17 cellular contexts compared by ENCODE assay signal in the genomic region with DNA sequence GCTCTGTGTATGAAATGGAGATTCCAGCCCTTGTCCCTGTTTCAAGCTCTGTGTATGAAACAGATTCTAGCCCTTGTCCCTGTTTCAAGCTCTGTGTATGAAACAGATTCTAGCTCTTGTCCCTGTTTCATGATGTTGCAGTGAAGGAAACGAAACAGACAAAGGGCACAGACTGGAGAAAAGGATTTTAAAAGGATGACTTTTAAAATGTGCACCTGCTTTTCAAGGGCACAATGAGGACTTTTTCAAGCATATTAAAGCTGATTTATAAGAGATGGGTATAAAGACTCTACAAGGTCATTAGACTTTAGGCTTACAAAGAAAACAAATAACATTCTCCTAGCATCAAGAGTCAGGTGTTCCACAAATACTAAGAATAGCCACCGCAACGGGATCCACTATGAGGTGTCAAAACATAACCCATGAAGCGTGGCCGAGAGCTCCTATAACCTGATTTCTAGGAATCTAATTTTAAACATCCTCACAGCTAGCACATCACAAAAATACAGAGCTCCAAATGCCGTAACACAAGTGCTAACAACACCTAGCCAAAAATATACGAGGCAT. TPM values are rescaled to one million over a fixed set of nuclear protein-coding genes. Genes with fewer than 3 reads are reported as not detected.
A peak's percentile ranks its signal among the peaks of the same experiment; 100 is the strongest.
DNase-seq lines count a peak whose midpoint lies in the region; ATAC-seq, FAIRE-seq and TF ChIP-seq lines count a peak whose summit lies in the region.
"Had no signal": no experiment of that assay in that cellular context is flagged by ENCODE, and none has a peak within 500 bp of the region (broad histone marks: within the 10 kb centered on the region; RNA-seq: fewer than 3 reads in every experiment).

No MANE protein-coding gene starts in this region.

- no peaks in the 10 kb centered on the region for H3K79me2 ChIP-seq in Karpas-422 (ENCODE audit: low read length)

- H3K36me3 ChIP-seq in IMR-90 (ENCODE audit: control insufficient read depth, insufficient read depth, low read length) (no peaks in the 10 kb centered on the region), brain microvascular endothelial cell (replicated peaks) (no peaks in the 10 kb centered on the region), small intestine (ENCODE audit: control insufficient read depth in 2 of 2, insufficient read depth in 2 of 2, low read length in 2 of 2) (no peaks in the 10 kb centered on the region), HAP-1 (replicated peaks) (no peaks in the 10 kb centered on the region), Karpas-422 (ENCODE audit: insufficient read depth, low read length) (no peaks in the 10 kb centered on the region)

- H3K14ac ChIP-seq in IMR-90 (replicated peaks; ENCODE audit: low read depth, low read length): peak overlapping the region; percentile 46; the same call in 1 of the 2 replicates

- H2BK5ac ChIP-seq in IMR-90 (ENCODE audit: low read depth, low read length, poor library complexity, severe bottlenecking): no peak overlapping the region

- H2AFZ ChIP-seq in IMR-90 (replicated peaks; ENCODE audit: low read length, poor library complexity): no peak overlapping the region
- no peak overlapping the region for H2AFZ ChIP-seq in Karpas-422 (ENCODE audit: low read length)

- WGBS in IMR-90 (ENCODE audit: extremely low coverage in 2 of 2, insufficient read length in 1 of 2), 2 experiments: 80% methylated on average over 2 of the region's 7 CpGs; no CpG with 5 or more reads in 1 of the 2 experiments
- WGBS in small intestine, 3 donors: 44 to 65% (median 54%) methylated on average over 7 of the region's 7 CpGs

- H3K18ac ChIP-seq in IMR-90 (ENCODE audit: low read depth, low read length): peak overlapping the region; percentile 16; the same call in 1 of the 2 replicates

- H3K9ac ChIP-seq in IMR-90 (ENCODE audit: low read depth, low read length) (no peak overlapping the region), Karpas-422 (ENCODE audit: low read length) (no peak overlapping the region)

- H3K27me3 ChIP-seq in IMR-90 (ENCODE audit: control insufficient read depth, insufficient read depth, low read length): no peaks in the 10 kb centered on the region
- H3K27me3 ChIP-seq in brain microvascular endothelial cell (replicated peaks): no peaks in the 10 kb centered on the region
- H3K27me3 ChIP-seq in small intestine (ENCODE audit: control insufficient read depth in 2 of 2, insufficient read depth in 2 of 2, low read length in 2 of 2): no peaks in the 10 kb centered on the region
- H3K27me3 ChIP-seq in foreskin keratinocyte: no peaks in the 10 kb centered on the region
- H3K27me3 ChIP-seq in HAP-1 (ENCODE audit: low read depth): no peaks in the 10 kb centered on the region
- H3K27me3 ChIP-seq in Karpas-422 (ENCODE audit: low read length): no peaks in the 10 kb centered on the region

- H4K20me1 ChIP-seq in IMR-90 (ENCODE audit: insufficient read depth, low read length): peaks cover 69% of the 10 kb centered on the region
- H4K20me1 ChIP-seq in Karpas-422 (ENCODE audit: insufficient read depth, low read depth, low read length): no peaks in the 10 kb centered on the region

- no peak for DNase-seq in IMR-90
- DNase-seq in brain microvascular endothelial cell: no peak
- peak; percentile 50 for DNase-seq in kidney tubule cell (ENCODE audit: low spot score)
- peak; percentile 13 for DNase-seq in small intestine
- no peak for DNase-seq in foreskin keratinocyte
- no peak for DNase-seq in T-helper 2 cell
- DNase-seq in HAP-1 (ENCODE audit: low spot score in 2 of 2): no peak
- no peak for DNase-seq in Karpas-422
- DNase-seq: activated CD4-positive, alpha-beta T cell treated with anti-CD3 and anti-CD28 coated beads for 36 hours; activated naive CD4-positive, alpha-beta T cell treated with Interleukin-2 at 50 U/mL for 16 hours; CD4-positive, alpha-beta memory T cell; KBM-7; NCI-H526; stimulated activated CD4-positive, alpha-beta T cell treated with anti-CD3 and anti-CD28 coated beads, Interleukin-1b, Interleukin-23, amount 100 ng/mL, for 48 hours; stimulated activated naive CD8-positive, alpha-beta T cell treated with anti-CD3 and anti-CD28 coated beads, Interleukin-15, amount 100 ng/mL, for 72 hours had no signal

- H2BK15ac ChIP-seq in IMR-90 (ENCODE audit: low read depth, low read length): no peak overlapping the region

- in situ Hi-C loops in IMR-90 (cut with MboI; ENCODE audit: low sequenced_read_pairs): no loop called here
- in situ Hi-C loops in brain microvascular endothelial cell (cut with HindIII; ENCODE audit: low pct_ligation_motif_present, low sequenced_read_pairs): no loop called here
- in situ Hi-C loops in HAP-1 (cut with MboI; ENCODE audit: low sequenced_read_pairs): no loop called here

- H2AK5ac ChIP-seq in IMR-90 (ENCODE audit: low read depth, low read length): no peak overlapping the region

- H3K79me1 ChIP-seq in IMR-90 (ENCODE audit: low read depth in 1 of 2, low read length in 2 of 2): peaks cover 27 to 73% of the 10 kb centered on the region in 2 experiments

- H2AK9ac ChIP-seq in IMR-90 (replicated peaks; ENCODE audit: low read depth, low read length, poor library complexity): no peak overlapping the region

- no peak overlapping the region for H4K91ac ChIP-seq in IMR-90 (ENCODE audit: insufficient read depth, low read depth, low read length)

- peak overlapping the region; percentile 74 for H3K23ac ChIP-seq in IMR-90 (ENCODE audit: low read depth, low read length)

- FAIRE-seq in small intestine (lab: Jason Lieb, UNC): no peak

- dilution Hi-C loops in IMR-90 (cut with HindIII; ENCODE audit: low sequenced_read_pairs, unreplicated experiment): no loop called here

- TF ChIP-seq CTCF in IMR-90 (conservative IDR thresholded peaks at IDR 0.05; ENCODE audit: low read depth, low read length): no peak
- no peak for TF ChIP-seq CTCF in brain microvascular endothelial cell (IDR thresholded peaks at IDR 0.05; ENCODE audit: low read depth, low read length, missing control alignments)
- no peak for TF ChIP-seq CTCF in foreskin keratinocyte (conservative IDR thresholded peaks at IDR 0.05)

- H3K4me2 ChIP-seq in IMR-90 (ENCODE audit: low read depth, low read length) (peak overlapping the region; percentile 72; the same call in 1 of the 2 replicates), Karpas-422 (ENCODE audit: low read depth, low read length, poor library complexity, severe bottlenecking) (no peak overlapping the region)

- no peak overlapping the region for H2BK20ac ChIP-seq in IMR-90 (ENCODE audit: low read depth, low read length)

- H3K27ac ChIP-seq in IMR-90 (ENCODE audit: insufficient read depth, low read length) (no peak overlapping the region), brain microvascular endothelial cell (peak overlapping the region; percentile 91), small intestine (ENCODE audit: low read depth in 1 of 2, low read length in 1 of 2) (peak overlapping the region; percentile 53 to 86), foreskin keratinocyte (no peak overlapping the region), Karpas-422 (ENCODE audit: low read length) (no peak overlapping the region)

- H4K8ac ChIP-seq in IMR-90 (ENCODE audit: low read depth in 2 of 2, low read length in 2 of 2): no peak overlapping the region

- H3K4me1 ChIP-seq in IMR-90 (ENCODE audit: control insufficient read depth, insufficient read depth, low read length) (peaks cover 15% of the 10 kb centered on the region), small intestine (ENCODE audit: control insufficient read depth in 2 of 2, insufficient read depth in 1 of 2, low read depth in 1 of 2, low read length in 1 of 2) (peaks cover 3 to 12% of the 10 kb centered on the region in 2 donors), foreskin keratinocyte (no peaks in the 10 kb centered on the region), HAP-1 (peaks cover 11% of the 10 kb centered on the region; the same call in 1 of the 2 replicates), Karpas-422 (ENCODE audit: low read length) (no peaks in the 10 kb centered on the region)

- CTCF ChIA-PET in IMR-90 (lab: Yijun Ruan, JAX): interaction anchor here (0.9 kb wide), 1 partner anchor 11 kb away, joined by 3 read pairs; no protein-coding TSS in a partner anchor

- H2BK120ac ChIP-seq in IMR-90 (ENCODE audit: low read depth, low read length): no peak overlapping the region

- H3K4me3 ChIP-seq in IMR-90 (ENCODE audit: insufficient read depth, low read depth, low read length): no peak overlapping the region
- H3K4me3 ChIP-seq in brain microvascular endothelial cell (ENCODE audit: low read depth, low read length): no peak overlapping the region
- no peak overlapping the region for H3K4me3 ChIP-seq in small intestine (ENCODE audit: low read depth in 1 of 2, low read length in 2 of 2)
- no peak overlapping the region for H3K4me3 ChIP-seq in HAP-1
- H3K4me3 ChIP-seq in Karpas-422 (ENCODE audit: low read length): no peak overlapping the region
- H3K4me3 ChIP-seq: mucosa of descending colon had no signal

- no peak overlapping the region for H4K5ac ChIP-seq in IMR-90 (ENCODE audit: low read depth, low read length)

- H3K9me2 ChIP-seq in Karpas-422 (replicated peaks; ENCODE audit: insufficient read depth, low read length): no peaks in the 10 kb centered on the region

- H3K56ac ChIP-seq in IMR-90 (ENCODE audit: extremely low read depth, insufficient read depth, low read length): no peak overlapping the region

- no peaks in the 10 kb centered on the region for H3K9me3 ChIP-seq in IMR-90 (ENCODE audit: control insufficient read depth, insufficient read depth, low read length)
- H3K9me3 ChIP-seq in small intestine (ENCODE audit: control insufficient read depth, low read depth): no peaks in the 10 kb centered on the region
- H3K9me3 ChIP-seq in HAP-1: no peaks in the 10 kb centered on the region
- H3K9me3 ChIP-seq in Karpas-422 (ENCODE audit: low read length): no peaks in the 10 kb centered on the region
- H3K9me3 ChIP-seq: mucosa of descending colon had no signal

- ATAC-seq in IMR-90 (ENCODE audit: low read depth) (no peak), foreskin keratinocyte (no peak)
- ATAC-seq: activated CD4-positive, alpha-beta T cell treated with anti-CD3 and anti-CD28 coated beads for 36 hours; HCT116; stimulated activated naive CD8-positive, alpha-beta T cell treated with anti-CD3 and anti-CD28 coated beads, Interleukin-15, amount 100 ng/mL, for 72 hours had no signal

- no peak overlapping the region; the same call in 1 of the 2 replicates for H3K4ac ChIP-seq in IMR-90 (ENCODE audit: low read depth, low read length)

- BruUV-seq in IMR-90 (replicated peaks; lab: Mats Ljungman, UMichigan): no TSS peak

- POLR2A ChIA-PET in IMR-90 (lab: Charles Lee; ENCODE audit: unreplicated experiment): no interaction called here

- 0 out of 2 replicates have a peak, but pooled peaks have one; percentile 4 for TF ChIP-seq POLR2A in IMR-90 (IDR thresholded peaks at IDR 0.05; ENCODE audit: low read depth, low read length)

- peaks cover 23% of the 10 kb centered on the region for H3K9me1 ChIP-seq in IMR-90 (ENCODE audit: insufficient read depth, low read length)

- no peak for TF ChIP-seq RAD21 in IMR-90 (IDR thresholded peaks at IDR 0.05; ENCODE audit: low read length)

- intact Hi-C loops in IMR-90 (cut with micrococcal nuclease): no loop called here

RNA-seq across cellular contexts. Expression of a gene that starts 29.0 kb away (rescaled TPM):
- total RNA-seq in IMR-90 (2012; rRNA removed) (8.6 and 9.2 TPM in 2 replicates), foreskin keratinocyte (4.7 and 5.0 TPM in 2 replicates)
- polyA plus RNA-seq in IMR-90 (2012; rRNA removed) (16.1 and 17.3 TPM in 2 replicates), small intestine (1 to 10 TPM; 3.1 to 6.2 (median 3.2) TPM), foreskin keratinocyte (1.2 and 1.3 TPM in 2 replicates)
- 13.9 and 16.8 TPM in 2 replicates for polyA plus RNA-seq in IMR-90 (2012; cell fraction: cytosol; rRNA removed)
- 21.1 and 22.2 TPM in 2 replicates for polyA plus RNA-seq in IMR-90 (2012; cell fraction: nucleus; rRNA removed; ENCODE audit: low replicate concordance)
- 0.11 TPM in 1 of 2 replicates, not detected in the other for total RNA-seq in Karpas-422 (2014; rRNA removed; shearing (Covaris generic); ENCODE audit: low replicate concordance)

Comparison
In these comparisons a context has a peak if more than half of its experiments do, and no peak if none do; other contexts are left out.
1. DNase-seq: peak in kidney tubule cell (single experiment) and small intestine (single experiment); none in IMR-90 (single experiment), brain microvascular endothelial cell (single experiment), foreskin keratinocyte (0 of 2), T-helper 2 cell (0 of 5), HAP-1 (0 of 2) and Karpas-422 (single experiment).
2. H3K27ac ChIP-seq: peak in brain microvascular endothelial cell (single experiment) and small intestine (2 of 2); none in IMR-90 (single experiment), foreskin keratinocyte (single experiment) and Karpas-422 (single experiment).